Comparison of ENCODE assay signal across 27 cellular contexts in genomic region chr1:27741124-27741523, GRCh38.
"Had no signal": no experiment of that assay in that cellular context is flagged by ENCODE, and none has a peak within 500 bp of the region (broad histone marks: within the 10 kb centered on the region; RNA-seq: fewer than 3 reads in every experiment).

No MANE protein-coding gene starts in this region.

- H3K36me3 ChIP-seq: colonic mucosa had no signal

- FAIRE-seq: colon, endometrium, endothelial cell of umbilical vein, frontal cortex had no signal

- ATAC-seq: effector memory CD8-positive, alpha-beta T cell; esophagus mucosa; foreskin keratinocyte; gastrocnemius medialis; gastroesophageal sphincter; heart left ventricle; heart right ventricle had no signal

- DNase-seq: colonic mucosa; cortex of kidney; dermis blood vessel endothelial cell; dorsolateral prefrontal cortex; effector CD4-positive, alpha-beta T cell; effector CD8-positive, alpha-beta T cell; effector memory CD4-positive, alpha-beta T cell; effector memory CD8-positive, alpha-beta T cell; endodermal cell; erythroblast; esophagus squamous epithelium; foreskin fibroblast; foreskin keratinocyte; foreskin melanocyte; gastrocnemius medialis; glutamatergic neuron; head of caudate nucleus; heart left ventricle; heart right ventricle had no signal

- H3K27ac ChIP-seq: colonic mucosa, dorsolateral prefrontal cortex, epithelial cell of prostate, esophagus muscularis mucosa, esophagus squamous epithelium, foreskin keratinocyte, gastrocnemius medialis, gastroesophageal sphincter, heart left ventricle, heart right ventricle had no signal

- H3K9me3 ChIP-seq: colonic mucosa, esophagus muscularis mucosa, esophagus squamous epithelium, gastrocnemius medialis, gastroesophageal sphincter, heart left ventricle, heart right ventricle had no signal

- H3K27me3 ChIP-seq: colonic mucosa, dorsolateral prefrontal cortex, esophagus muscularis mucosa, esophagus squamous epithelium, foreskin keratinocyte, gastrocnemius medialis, gastroesophageal sphincter, heart left ventricle, heart right ventricle had no signal

- H3K4me1 ChIP-seq: colonic mucosa, esophagus muscularis mucosa, esophagus squamous epithelium, foreskin keratinocyte, gastrocnemius medialis, gastroesophageal sphincter, heart left ventricle, heart right ventricle had no signal

- H3K4me3 ChIP-seq: colonic mucosa, dorsolateral prefrontal cortex, esophagus muscularis mucosa, esophagus squamous epithelium, gastrocnemius medialis, gastroesophageal sphincter, heart left ventricle, heart right ventricle had no signal
